In the genomic region with DNA sequence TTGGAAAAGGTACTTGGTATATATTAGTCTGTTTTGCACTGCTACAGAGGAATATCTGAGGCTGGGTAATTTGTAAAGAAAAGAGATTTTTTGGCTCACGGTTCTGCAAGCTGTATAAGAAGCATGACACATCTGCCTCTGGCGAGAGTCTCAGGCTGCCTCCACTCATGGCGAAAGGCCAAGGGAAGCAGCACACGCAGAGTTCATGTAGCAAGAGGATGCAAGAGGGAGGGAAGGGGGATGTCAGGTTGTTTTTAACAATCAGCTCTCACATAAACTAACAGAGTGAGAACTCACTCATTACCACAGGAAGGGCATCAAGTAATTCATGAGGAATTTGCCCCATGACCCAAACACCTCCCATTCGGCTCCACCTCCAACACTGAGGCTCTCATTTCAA, we compare ENCODE assay signal across 23 cellular contexts.
DNase-seq lines count a peak whose midpoint lies in the region; ATAC-seq, FAIRE-seq and TF ChIP-seq lines count a peak whose summit lies in the region.
"Had no signal": no experiment of that assay in that cellular context is flagged by ENCODE, and none has a peak within 500 bp of the region (broad histone marks: within the 10 kb centered on the region; RNA-seq: fewer than 3 reads in every experiment).

No MANE protein-coding gene starts in this region.

- no peak overlapping the region for H3K27ac Mint-ChIP-seq in activated CD4-positive, alpha-beta T cell treated with anti-CD3 and anti-CD28 coated beads for 36 hours
- H3K27ac Mint-ChIP-seq: activated CD4-positive, alpha-beta T cell treated with anti-CD3 and anti-CD28 coated beads, Interleukin-2, amount 10 ng/mL, durations not matched to agents 7 days and 5 days; activated naive CD4-positive, alpha-beta T cell treated with anti-CD3 and anti-CD28 coated beads, Interleukin-2, amount 50 U/mL, for 24 hours; T-helper 2 cell treated with Interferon-gamma antibody and Interleukin-4, amounts not matched to agents 5 μg/mL and 100 μg/mL, for 36 hours had no signal

- WGBS in upper lobe of left lung, 2 donors: 54 to 69% methylated on average over 5 of the region's 5 CpGs
- 12% methylated on average over 5 of the region's 5 CpGs for WGBS in HepG2 (ENCODE audit: low lambda C conversion rate)

- TF ChIP-seq EP300 in upper lobe of left lung (IDR thresholded peaks at IDR 0.05): no peak
- TF ChIP-seq EP300 in HepG2 (IDR thresholded peaks at IDR 0.05; ENCODE audit: low read depth in 2 of 2, low read length in 2 of 2): no peak
- TF ChIP-seq EP300 in HepG2 (CRISPR knock-in tag; IDR thresholded peaks at IDR 0.05; ENCODE audit: borderline replicate concordance): no peak

- no TSS peak for BruUV-seq in HepG2 (replicated peaks; lab: Mats Ljungman, UMichigan)

- no peak for TF ChIP-seq RAD21 in HepG2 (CRISPR knock-in tag; IDR thresholded peaks at IDR 0.05)

- DNase-seq in NCI-H774 (lab: John Stamatoyannopoulos, UW) (peak; percentile 65), foreskin keratinocyte (peak; percentile 6 to 16), left lung (peak in 1 of 2 donors; percentile 43), upper lobe of left lung (no peak), HepG2 (ENCODE audit: low spot score) (no peak), middle frontal gyrus (ENCODE audit: extremely low spot score, low spot score) (no peak)
- DNase-seq in activated CD4-positive, alpha-beta T cell treated with anti-CD3 and anti-CD28 coated beads for 36 hours: no peak
- DNase-seq: activated CD4-positive, alpha-beta T cell treated with anti-CD3 and anti-CD28 coated beads, Interleukin-2, amount 10 ng/mL, durations not matched to agents 7 days and 5 days; DMS79 treated with DMSO at 0.1 percent for 48 hours; GOT3; KBM-7; NCI-H1694; NCI-H2171 treated with DMSO at 0.1 percent for 48 hours; NCI-H526 treated with DMSO at 0.1 percent for 48 hours had no signal

- H4K20me1 ChIP-seq in HepG2 (ENCODE audit: insufficient read depth, low read length): no peaks in the 10 kb centered on the region

- no peaks in the 10 kb centered on the region for H3K79me2 ChIP-seq in HepG2 (ENCODE audit: insufficient read depth, low read length)
- H3K79me2 ChIP-seq: parathyroid adenoma had no signal

- H2AFZ ChIP-seq in HepG2 (ENCODE audit: low read length): no peak overlapping the region
- H2AFZ ChIP-seq: parathyroid adenoma had no signal

- no peak overlapping the region for H3K4me3 Mint-ChIP-seq in activated CD4-positive, alpha-beta T cell treated with anti-CD3 and anti-CD28 coated beads for 36 hours
- H3K4me3 Mint-ChIP-seq: activated CD4-positive, alpha-beta T cell treated with anti-CD3 and anti-CD28 coated beads, Interleukin-2, amount 10 ng/mL, durations not matched to agents 7 days and 5 days; activated naive CD4-positive, alpha-beta T cell treated with anti-CD3 and anti-CD28 coated beads, Interleukin-2, amount 50 U/mL, for 24 hours; T-helper 2 cell treated with Interferon-gamma antibody and Interleukin-4, amounts not matched to agents 5 μg/mL and 100 μg/mL, for 36 hours had no signal

- in situ Hi-C loops in HepG2 (cut with HindIII; ENCODE audit: extremely low pct_ligation_motif_present, low pct_unique_long_range_greater_than_20kb): no loop called here

- no peaks in the 10 kb centered on the region for H3K27me3 Mint-ChIP-seq in activated CD4-positive, alpha-beta T cell treated with anti-CD3 and anti-CD28 coated beads for 36 hours
- H3K27me3 Mint-ChIP-seq: activated CD4-positive, alpha-beta T cell treated with anti-CD3 and anti-CD28 coated beads, Interleukin-2, amount 10 ng/mL, durations not matched to agents 7 days and 5 days; activated naive CD4-positive, alpha-beta T cell treated with anti-CD3 and anti-CD28 coated beads, Interleukin-2, amount 50 U/mL, for 24 hours had no signal

- TF ChIP-seq CTCF in foreskin keratinocyte (conservative IDR thresholded peaks at IDR 0.05) (no peak), left lung (IDR thresholded peaks at IDR 0.05) (no peak), upper lobe of left lung (IDR thresholded peaks at IDR 0.05) (no peak), HepG2 (CRISPR knock-in tag; IDR thresholded peaks at IDR 0.05) (no peak)

- peaks cover 2% of the 10 kb centered on the region for H3K36me3 Mint-ChIP-seq in activated CD4-positive, alpha-beta T cell treated with anti-CD3 and anti-CD28 coated beads for 36 hours (ENCODE audit: low read depth)
- H3K36me3 Mint-ChIP-seq: activated naive CD4-positive, alpha-beta T cell treated with anti-CD3 and anti-CD28 coated beads, Interleukin-2, amount 50 U/mL, for 24 hours had no signal

- no peak overlapping the region for H3K4me2 ChIP-seq in HepG2 (ENCODE audit: low read depth, low read length)

- FAIRE-seq in HepG2 (lab: Jason Lieb, UNC): no peak

- peaks cover 31% of the 10 kb centered on the region for H3K9me3 Mint-ChIP-seq in activated CD4-positive, alpha-beta T cell treated with anti-CD3 and anti-CD28 coated beads for 36 hours (ENCODE audit: low read depth)

- no peak overlapping the region for H3K4me3 ChIP-seq in left lung
- H3K4me3 ChIP-seq in upper lobe of left lung: no peak overlapping the region
- no peak overlapping the region for H3K4me3 ChIP-seq in HepG2 (replicated peaks in 1 of 3; ENCODE audit: insufficient read depth in 1 of 3, low read depth in 2 of 3, low read length in 3 of 3)
- H3K4me3 ChIP-seq: cardiac muscle cell, vagina had no signal

- POLR2A ChIA-PET in activated CD4-positive, alpha-beta T cell treated with anti-CD3 and anti-CD28 coated beads for 36 hours (lab: Charles Lee): no interaction called here
- POLR2A ChIA-PET in HepG2 (lab: Yijun Ruan, JAX): no interaction called here

- no peak overlapping the region for H3K9ac ChIP-seq in HepG2 (ENCODE audit: insufficient read depth, low read depth, low read length)
- H3K9ac ChIP-seq: parathyroid adenoma had no signal

- H3K4me1 Mint-ChIP-seq in activated CD4-positive, alpha-beta T cell treated with anti-CD3 and anti-CD28 coated beads for 36 hours: no peaks in the 10 kb centered on the region
- H3K4me1 Mint-ChIP-seq: activated CD4-positive, alpha-beta T cell treated with anti-CD3 and anti-CD28 coated beads, Interleukin-2, amount 10 ng/mL, durations not matched to agents 7 days and 5 days; activated naive CD4-positive, alpha-beta T cell treated with anti-CD3 and anti-CD28 coated beads, Interleukin-2, amount 50 U/mL, for 24 hours had no signal

- intact Hi-C loops in left lung (cut with DNase I): no loop called here
- intact Hi-C loops in activated CD4-positive, alpha-beta T cell treated with anti-CD3 and anti-CD28 coated beads for 36 hours (cut with DNase I, micrococcal nuclease): no loop called here
- intact Hi-C loops in HepG2 (cut with micrococcal nuclease; ENCODE audit: unreplicated experiment): no loop called here

- H3K36me3 ChIP-seq in left lung (no peaks in the 10 kb centered on the region), upper lobe of left lung (no peaks in the 10 kb centered on the region), HepG2 (replicated peaks in 1 of 2; ENCODE audit: control insufficient read depth in 1 of 2, insufficient read depth in 2 of 2, low read length in 2 of 2) (no peaks in the 10 kb centered on the region)
- H3K36me3 ChIP-seq: cardiac muscle cell, vagina had no signal

- H3K4me1 ChIP-seq in foreskin keratinocyte (no peaks in the 10 kb centered on the region), left lung (no peaks in the 10 kb centered on the region), upper lobe of left lung (no peaks in the 10 kb centered on the region), HepG2 (ENCODE audit: insufficient read depth, low read length) (no peaks in the 10 kb centered on the region)
- H3K4me1 ChIP-seq: parathyroid adenoma, vagina had no signal

- peak; percentile 94 for ATAC-seq in foreskin keratinocyte
- ATAC-seq in left lung: peak; percentile 54
- peak; percentile 36 to 57 for ATAC-seq in upper lobe of left lung (ENCODE audit: low FRiP score in 2 of 2)
- ATAC-seq in activated CD4-positive, alpha-beta T cell treated with anti-CD3 and anti-CD28 coated beads for 36 hours: no peak
- ATAC-seq in HepG2: no peak
- ATAC-seq: left lobe of liver had no signal

- H3K9me3 ChIP-seq in left lung (peaks cover 0 to 39% of the 10 kb centered on the region in 2 donors), upper lobe of left lung (peaks cover 0 to 27% (median 3%) of the 10 kb centered on the region in 4 donors), HepG2 (ENCODE audit: low read length) (peaks cover 95% of the 10 kb centered on the region)
- H3K9me3 ChIP-seq: vagina had no signal

- TF ChIP-seq POLR2A in upper lobe of left lung (IDR thresholded peaks at IDR 0.05) (no peak), HepG2 (IDR thresholded peaks at IDR 0.05; ENCODE audit: insufficient read depth in 1 of 2, low read depth in 2 of 2, low read length in 2 of 2) (no peak)

- H3K27ac ChIP-seq in foreskin keratinocyte (no peak overlapping the region), left lung (no peak overlapping the region), upper lobe of left lung (no peak overlapping the region), HepG2 (ENCODE audit: extremely low read length, insufficient read depth, low read length) (no peak overlapping the region)
- H3K27ac ChIP-seq: C4-2B, cardiac muscle cell, parathyroid adenoma, RWPE1, vagina, VCaP had no signal

- CTCF ChIA-PET in activated CD4-positive, alpha-beta T cell treated with anti-CD3 and anti-CD28 coated beads for 36 hours (lab: Charles Lee): no interaction called here
- CTCF ChIA-PET in HepG2 (lab: Yijun Ruan, JAX; ENCODE audit: low intra/inter-chr PET ratio, low total read pairs): no interaction called here

- no peaks in the 10 kb centered on the region for H3K27me3 ChIP-seq in foreskin keratinocyte
- no peaks in the 10 kb centered on the region for H3K27me3 ChIP-seq in left lung
- H3K27me3 ChIP-seq in upper lobe of left lung: no peaks in the 10 kb centered on the region
- H3K27me3 ChIP-seq in HepG2 (ENCODE audit: control insufficient read depth in 1 of 2, insufficient read depth in 2 of 2, low read length in 2 of 2): no peaks in the 10 kb centered on the region
- H3K27me3 ChIP-seq: cardiac muscle cell, vagina had no signal

TF ChIP-seq in HepG2, 621 proteins besides CTCF, POLR2A, EP300 and RAD21 (continues in another document):
- TF ChIP-seq ZBTB7B (CRISPR knock-in tag; IDR thresholded peaks at IDR 0.05) (no peak), SIX1 (CRISPR knock-in tag; IDR thresholded peaks at IDR 0.05; ENCODE audit: borderline replicate concordance) (no peak), ZNF747 (CRISPR knock-in tag; IDR thresholded peaks at IDR 0.05; ENCODE audit: borderline replicate concordance) (no peak), ZNF629 (CRISPR knock-in tag; conservative IDR thresholded peaks at IDR 0.05) (no peak)
- TF ChIP-seq, protein P1, sequence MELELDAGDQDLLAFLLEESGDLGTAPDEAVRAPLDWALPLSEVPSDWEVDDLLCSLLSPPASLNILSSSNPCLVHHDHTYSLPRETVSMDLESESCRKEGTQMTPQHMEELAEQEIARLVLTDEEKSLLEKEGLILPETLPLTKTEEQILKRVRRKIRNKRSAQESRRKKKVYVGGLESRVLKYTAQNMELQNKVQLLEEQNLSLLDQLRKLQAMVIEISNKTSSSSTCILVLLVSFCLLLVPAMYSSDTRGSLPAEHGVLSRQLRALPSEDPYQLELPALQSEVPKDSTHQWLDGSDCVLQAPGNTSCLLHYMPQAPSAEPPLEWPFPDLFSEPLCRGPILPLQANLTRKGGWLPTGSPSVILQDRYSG (CRISPR knock-in tag; IDR thresholded peaks at IDR 0.05): no peak

Comparison
In these comparisons a context has a peak if more than half of its experiments do, and no peak if none do; other contexts are left out.
1. DNase-seq: peak in NCI-H774 (single experiment) and foreskin keratinocyte (2 of 2); none in upper lobe of left lung (0 of 2), activated CD4-positive, alpha-beta T cell treated with anti-CD3 and anti-CD28 coated beads for 36 hours (single experiment), HepG2 (single experiment) and middle frontal gyrus (single experiment).
2. ATAC-seq: peak in foreskin keratinocyte (single experiment), left lung (single experiment) and upper lobe of left lung (2 of 2); none in activated CD4-positive, alpha-beta T cell treated with anti-CD3 and anti-CD28 coated beads for 36 hours (single experiment) and HepG2 (single experiment).